25 cellular contexts compared by ENCODE assay signal in the genomic region with DNA sequence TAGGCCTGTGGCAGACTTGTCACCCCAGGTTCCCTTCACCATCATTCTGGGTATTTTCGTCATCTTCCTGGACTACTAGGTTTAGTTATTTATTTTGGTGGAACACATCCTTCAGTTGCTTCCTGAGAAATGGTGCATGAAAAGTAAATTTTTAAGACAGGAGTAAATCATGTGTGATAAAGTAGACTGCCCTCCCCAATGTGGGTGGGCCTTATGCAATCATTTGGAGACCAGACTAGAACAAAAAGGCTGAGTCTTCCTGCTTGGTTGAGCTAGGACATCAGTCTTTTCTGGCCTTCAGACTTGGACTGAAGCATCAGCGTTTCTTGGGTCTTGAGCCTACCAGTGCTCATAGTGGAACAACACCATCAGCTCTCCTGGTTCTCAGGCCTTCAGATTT. TPM values are rescaled to one million over a fixed set of nuclear protein-coding genes. Genes with fewer than 3 reads are reported as not detected.
DNase-seq lines count a peak whose midpoint lies in the region; ATAC-seq and TF ChIP-seq lines count a peak whose summit lies in the region.
"Had no signal": no experiment of that assay in that cellular context is flagged by ENCODE, and none has a peak within 500 bp of the region (broad histone marks: within the 10 kb centered on the region; RNA-seq: fewer than 3 reads in every experiment).

No MANE protein-coding gene starts in this region.

- dilution Hi-C loops in IMR-90 (cut with HindIII; ENCODE audit: low sequenced_read_pairs, unreplicated experiment): no loop called here

- peaks cover 88% of the 10 kb centered on the region for H3K36me3 ChIP-seq in CD4-positive, CD25-positive, alpha-beta regulatory T cell (ENCODE audit: control insufficient read depth, insufficient read depth, low read length)
- H3K36me3 ChIP-seq in IMR-90 (ENCODE audit: control insufficient read depth, insufficient read depth, low read length): peaks cover 11% of the 10 kb centered on the region; the same call in 1 of the 2 replicates
- H3K36me3 ChIP-seq: BE2C had no signal

- CTCF ChIA-PET in IMR-90 (lab: Yijun Ruan, JAX): interaction anchor here (0.6 kb wide), 1 partner anchor 133 kb away, joined by 6 read pairs; no protein-coding TSS in a partner anchor
- CTCF ChIA-PET in CD4-positive, alpha-beta T cell (lab: Charles Lee): interaction anchor here (1.0 kb wide), 1 partner anchor 23 kb away, joined by 4 read pairs; no protein-coding TSS in a partner anchor

- no peak overlapping the region for H3K14ac ChIP-seq in IMR-90 (replicated peaks; ENCODE audit: low read depth, low read length)

- H3K4me2 ChIP-seq in IMR-90 (ENCODE audit: low read depth, low read length): no peak overlapping the region
- H3K4me2 ChIP-seq: A549, GM23338 had no signal

- H2BK5ac ChIP-seq in IMR-90 (ENCODE audit: low read depth, low read length, poor library complexity, severe bottlenecking): no peak overlapping the region

- H3K9me1 ChIP-seq in IMR-90 (ENCODE audit: insufficient read depth, low read length): no peaks in the 10 kb centered on the region

- H2AK5ac ChIP-seq in IMR-90 (ENCODE audit: low read depth, low read length): 0 out of 2 replicates have a peak overlapping the region, but pooled peaks have one; percentile 5

- no peaks in the 10 kb centered on the region for H3K4me1 Mint-ChIP-seq in activated T-cell treated with anti-CD3 and anti-CD28 coated beads, Interleukin-2, amount 50 U/mL, for 72 hours (ENCODE audit: low read depth)
- H3K4me1 Mint-ChIP-seq in activated T-cell treated with anti-CD3 and anti-CD28 coated beads, Interleukin-2, amount 50 U/mL, for 24 hours (ENCODE audit: low read depth): no peaks in the 10 kb centered on the region
- H3K4me1 Mint-ChIP-seq in CD4-positive, CD25-positive, alpha-beta regulatory T cell: peaks cover 0 to 10% (median 0%) of the 10 kb centered on the region in 4 donors
- H3K4me1 Mint-ChIP-seq in CD4-positive, alpha-beta T cell (ENCODE audit: low read depth): no peaks in the 10 kb centered on the region
- H3K4me1 Mint-ChIP-seq: CD14-positive monocyte, GM23338 had no signal

- H3K18ac ChIP-seq in IMR-90 (ENCODE audit: low read depth, low read length): no peak overlapping the region

- H4K20me1 ChIP-seq in IMR-90 (ENCODE audit: insufficient read depth, low read length): no peaks in the 10 kb centered on the region
- H4K20me1 ChIP-seq: BLaER1 treated with 17β-estradiol and CSF1 and Interleukin-3, amounts not matched to agents 10 nM and 100 nM had no signal

- H4K8ac ChIP-seq in IMR-90 (ENCODE audit: low read depth in 2 of 2, low read length in 2 of 2): no peak overlapping the region

- peaks cover 2 to 13% of the 10 kb centered on the region in 2 donors for H3K36me3 Mint-ChIP-seq in activated T-cell treated with anti-CD3 and anti-CD28 coated beads, Interleukin-2, amount 50 U/mL, for 72 hours (ENCODE audit: insufficient read depth in 2 of 2)
- H3K36me3 Mint-ChIP-seq in activated T-cell treated with anti-CD3 and anti-CD28 coated beads, Interleukin-2, amount 50 U/mL, for 24 hours (ENCODE audit: low read depth): peaks cover 79% of the 10 kb centered on the region
- H3K36me3 Mint-ChIP-seq in CD4-positive, CD25-positive, alpha-beta regulatory T cell: peaks cover 70% of the 10 kb centered on the region
- peaks cover 93% of the 10 kb centered on the region for H3K36me3 Mint-ChIP-seq in CD4-positive, alpha-beta T cell (ENCODE audit: low read depth)
- H3K36me3 Mint-ChIP-seq: CD14-positive monocyte had no signal

- DNase-seq in activated T-cell treated with anti-CD3 and anti-CD28 coated beads, Interleukin-2, amount 50 U/mL, for 72 hours: no peak
- no peak for DNase-seq in activated T-cell treated with anti-CD3 and anti-CD28 coated beads, Interleukin-2, amount 50 U/mL, for 24 hours
- DNase-seq in CD4-positive, CD25-positive, alpha-beta regulatory T cell: no peak
- no peak for DNase-seq in IMR-90
- DNase-seq in kidney glomerular epithelial cell (lab: John Stamatoyannopoulos, UW): peak; percentile 66
- DNase-seq in iPS-NIHi7 (ENCODE audit: extremely low spot score): no peak
- DNase-seq in CD4-positive, alpha-beta T cell: no peak
- DNase-seq: 8988T; ACHN; AML-193; BE2C; Caco-2; CD8-positive, alpha-beta T cell; DMS 273 treated with DMSO at 0.1 percent for 48 hours; DMS79; EL; GDM1; H9 had no signal

- H3K4me3 ChIP-seq in CD4-positive, CD25-positive, alpha-beta regulatory T cell (ENCODE audit: low read depth, low read length): no peak overlapping the region
- H3K4me3 ChIP-seq in IMR-90 (ENCODE audit: insufficient read depth, low read depth, low read length): no peak overlapping the region
- H3K4me3 ChIP-seq: A549; BLaER1 treated with 17β-estradiol and CSF1 and Interleukin-3, amounts not matched to agents 10 nM and 100 nM; GM12878; GM23338 had no signal

- H3K4me1 ChIP-seq in CD4-positive, CD25-positive, alpha-beta regulatory T cell (ENCODE audit: control insufficient read depth, insufficient read depth, low read length, poor library complexity, severe bottlenecking): no peaks in the 10 kb centered on the region
- H3K4me1 ChIP-seq in IMR-90 (ENCODE audit: control insufficient read depth, insufficient read depth, low read length): no peaks in the 10 kb centered on the region
- H3K4me1 ChIP-seq: A549, BE2C, Caco-2 had no signal

- no peak for ATAC-seq in activated T-cell treated with anti-CD3 and anti-CD28 coated beads, Interleukin-2, amount 50 U/mL, for 72 hours (replicated peaks in 1 of 2)
- ATAC-seq in CD4-positive, CD25-positive, alpha-beta regulatory T cell (ENCODE audit: low read depth in 2 of 2): no peak
- no peak for ATAC-seq in IMR-90 (ENCODE audit: low read depth)
- no peak for ATAC-seq in CD4-positive, alpha-beta T cell (ENCODE audit: poor library complexity)
- ATAC-seq: A549; CD8-positive, alpha-beta T cell; GM12878; GM23338; HCT116 had no signal

- no peak for TF ChIP-seq RAD21 in IMR-90 (IDR thresholded peaks at IDR 0.05; ENCODE audit: low read length)

- H2AFZ ChIP-seq in IMR-90 (replicated peaks; ENCODE audit: low read length, poor library complexity): no peak overlapping the region
- H2AFZ ChIP-seq: GM23338 had no signal

- H3K56ac ChIP-seq in IMR-90 (ENCODE audit: extremely low read depth, insufficient read depth, low read length): no peak overlapping the region

- H4K5ac ChIP-seq in IMR-90 (ENCODE audit: low read depth, low read length): no peak overlapping the region

- POLR2A ChIA-PET in IMR-90 (lab: Charles Lee; ENCODE audit: unreplicated experiment): no interaction called here
- POLR2A ChIA-PET in CD4-positive, alpha-beta T cell (lab: Charles Lee): no interaction called here

- H2BK15ac ChIP-seq in IMR-90 (ENCODE audit: low read depth, low read length): no peak overlapping the region

- no peaks in the 10 kb centered on the region for H3K9me3 Mint-ChIP-seq in activated T-cell treated with anti-CD3 and anti-CD28 coated beads, Interleukin-2, amount 50 U/mL, for 72 hours
- no peaks in the 10 kb centered on the region for H3K9me3 Mint-ChIP-seq in activated T-cell treated with anti-CD3 and anti-CD28 coated beads, Interleukin-2, amount 50 U/mL, for 24 hours
- peaks cover 0 to 4% (median 0%) of the 10 kb centered on the region in 7 donors for H3K9me3 Mint-ChIP-seq in CD4-positive, CD25-positive, alpha-beta regulatory T cell
- no peaks in the 10 kb centered on the region for H3K9me3 Mint-ChIP-seq in CD4-positive, alpha-beta T cell
- H3K9me3 Mint-ChIP-seq: CD14-positive monocyte; CD8-positive, alpha-beta T cell; GM23338; H9 had no signal

- intact Hi-C loops in IMR-90 (cut with micrococcal nuclease): no loop called here
- intact Hi-C loops in CD4-positive, alpha-beta T cell (cut with DNase I, micrococcal nuclease): no loop called here

- H3K27me3 Mint-ChIP-seq in activated T-cell treated with anti-CD3 and anti-CD28 coated beads, Interleukin-2, amount 50 U/mL, for 72 hours (ENCODE audit: low read depth): no peaks in the 10 kb centered on the region
- no peaks in the 10 kb centered on the region for H3K27me3 Mint-ChIP-seq in activated T-cell treated with anti-CD3 and anti-CD28 coated beads, Interleukin-2, amount 50 U/mL, for 24 hours
- H3K27me3 Mint-ChIP-seq in CD4-positive, CD25-positive, alpha-beta regulatory T cell: no peaks in the 10 kb centered on the region
- H3K27me3 Mint-ChIP-seq in CD4-positive, alpha-beta T cell: no peaks in the 10 kb centered on the region

- no peak overlapping the region for H2BK20ac ChIP-seq in IMR-90 (ENCODE audit: low read depth, low read length)

- no TSS peak for BruUV-seq in IMR-90 (replicated peaks; lab: Mats Ljungman, UMichigan)

- no peak overlapping the region for H2AK9ac ChIP-seq in IMR-90 (replicated peaks; ENCODE audit: low read depth, low read length, poor library complexity)

- no peaks in the 10 kb centered on the region for H3K9me3 ChIP-seq in CD4-positive, CD25-positive, alpha-beta regulatory T cell (ENCODE audit: control insufficient read depth in 2 of 2, low read length in 2 of 2)
- no peaks in the 10 kb centered on the region for H3K9me3 ChIP-seq in IMR-90 (ENCODE audit: control insufficient read depth, insufficient read depth, low read length)
- H3K9me3 ChIP-seq in CD4-positive, alpha-beta T cell (ENCODE audit: control insufficient read depth, low read length): no peaks in the 10 kb centered on the region
- H3K9me3 ChIP-seq: A549; BE2C; BLaER1 treated with 17β-estradiol and CSF1 and Interleukin-3, amounts not matched to agents 10 nM and 100 nM; Caco-2 had no signal

- no peak overlapping the region for H3K4ac ChIP-seq in IMR-90 (ENCODE audit: low read depth, low read length)

- no peak for TF ChIP-seq CTCF in IMR-90 (conservative IDR thresholded peaks at IDR 0.05; ENCODE audit: low read depth, low read length)
- TF ChIP-seq CTCF in CD4-positive, alpha-beta T cell (IDR thresholded peaks at IDR 0.05): no peak

- H4K91ac ChIP-seq in IMR-90 (ENCODE audit: insufficient read depth, low read depth, low read length): no peak overlapping the region

- H3K9ac ChIP-seq in IMR-90 (ENCODE audit: low read depth, low read length): no peak overlapping the region
- H3K9ac ChIP-seq: BLaER1 treated with 17β-estradiol and CSF1 and Interleukin-3, amounts not matched to agents 10 nM and 100 nM had no signal

- H3K27ac ChIP-seq in CD4-positive, CD25-positive, alpha-beta regulatory T cell (ENCODE audit: insufficient read depth, low read length, poor library complexity, severe bottlenecking): no peak overlapping the region
- no peak overlapping the region for H3K27ac ChIP-seq in IMR-90 (ENCODE audit: insufficient read depth, low read length)
- no peak overlapping the region for H3K27ac ChIP-seq in CD4-positive, alpha-beta T cell (ENCODE audit: low read depth, low read length)
- H3K27ac ChIP-seq: A549; BLaER1 treated with 17β-estradiol and CSF1 and Interleukin-3, amounts not matched to agents 10 nM and 100 nM had no signal

- TF ChIP-seq POLR2A in IMR-90 (IDR thresholded peaks at IDR 0.05; ENCODE audit: low read depth, low read length): no peak

- peak overlapping the region; percentile 22 for H3K27ac Mint-ChIP-seq in activated T-cell treated with anti-CD3 and anti-CD28 coated beads, Interleukin-2, amount 50 U/mL, for 72 hours
- H3K27ac Mint-ChIP-seq in activated T-cell treated with anti-CD3 and anti-CD28 coated beads, Interleukin-2, amount 50 U/mL, for 24 hours: no peak overlapping the region
- peak overlapping the region in 2 of 3 donors; percentile 14 to 27 for H3K27ac Mint-ChIP-seq in CD4-positive, CD25-positive, alpha-beta regulatory T cell
- H3K27ac Mint-ChIP-seq in CD4-positive, alpha-beta T cell: no peak overlapping the region
- H3K27ac Mint-ChIP-seq: CD14-positive monocyte; CD8-positive, alpha-beta T cell; GM23338; H9 had no signal

- no peaks in the 10 kb centered on the region for H3K79me1 ChIP-seq in IMR-90 (ENCODE audit: low read depth in 1 of 2, low read length in 2 of 2)

- no peak overlapping the region for H3K4me3 Mint-ChIP-seq in activated T-cell treated with anti-CD3 and anti-CD28 coated beads, Interleukin-2, amount 50 U/mL, for 72 hours
- no peak overlapping the region for H3K4me3 Mint-ChIP-seq in activated T-cell treated with anti-CD3 and anti-CD28 coated beads, Interleukin-2, amount 50 U/mL, for 24 hours
- H3K4me3 Mint-ChIP-seq in CD4-positive, CD25-positive, alpha-beta regulatory T cell: no peak overlapping the region
- no peak overlapping the region for H3K4me3 Mint-ChIP-seq in CD4-positive, alpha-beta T cell
- H3K4me3 Mint-ChIP-seq: CD14-positive monocyte; CD8-positive, alpha-beta T cell; GM23338; H9 had no signal

- H3K27me3 ChIP-seq in CD4-positive, CD25-positive, alpha-beta regulatory T cell (ENCODE audit: control insufficient read depth, insufficient read depth, low read length): no peaks in the 10 kb centered on the region
- no peaks in the 10 kb centered on the region for H3K27me3 ChIP-seq in IMR-90 (ENCODE audit: control insufficient read depth, insufficient read depth, low read length)
- H3K27me3 ChIP-seq in CD4-positive, alpha-beta T cell (ENCODE audit: control insufficient read depth, insufficient read depth, low read length): no peaks in the 10 kb centered on the region
- H3K27me3 ChIP-seq: BE2C; BLaER1 treated with 17β-estradiol and CSF1 and Interleukin-3, amounts not matched to agents 10 nM and 100 nM had no signal

- H2BK120ac ChIP-seq in IMR-90 (ENCODE audit: low read depth, low read length): no peak overlapping the region

- no peak overlapping the region for H3K23ac ChIP-seq in IMR-90 (ENCODE audit: low read depth, low read length)

- in situ Hi-C loops in IMR-90 (cut with MboI; ENCODE audit: low sequenced_read_pairs): no loop called here

- WGBS in IMR-90 (ENCODE audit: extremely low coverage in 2 of 2, insufficient read length in 1 of 2), 2 experiments: no CpG with 5 or more reads among the region's 2 CpGs

RNA-seq across cellular contexts. Expression of a gene that starts 50.7 kb away (rescaled TPM):
- not detected for total RNA-seq in activated T-cell treated with anti-CD3 and anti-CD28 coated beads, Interleukin-2, amount 50 U/mL, for 72 hours
- total RNA-seq in CD4-positive, CD25-positive, alpha-beta regulatory T cell: not detected
- polyA plus RNA-seq in CD4-positive, CD25-positive, alpha-beta regulatory T cell: not detected
- total RNA-seq in IMR-90 (2012; rRNA removed): not detected in 2 replicates
- polyA plus RNA-seq in IMR-90 (2012; rRNA removed): not detected in 2 replicates
- polyA plus RNA-seq in IMR-90 (2012; cell fraction: cytosol; rRNA removed): not detected in 2 replicates
- polyA plus RNA-seq in IMR-90 (2012; cell fraction: nucleus; rRNA removed; ENCODE audit: low replicate concordance): not detected in 2 replicates
- not detected for total RNA-seq in CD4-positive, alpha-beta T cell
- total RNA-seq: CD8-positive, alpha-beta T cell; GM23338; H4; H9 had no signal
- polyA plus RNA-seq: A549, CD14-positive monocyte, GM23338 had no signal

Comparison
In these comparisons a context has a peak if more than half of its experiments do, and no peak if none do; other contexts are left out.
1. H3K27ac Mint-ChIP-seq: peak in activated T-cell treated with anti-CD3 and anti-CD28 coated beads, Interleukin-2, amount 50 U/mL, for 72 hours (single experiment) and CD4-positive, CD25-positive, alpha-beta regulatory T cell (2 of 3); none in activated T-cell treated with anti-CD3 and anti-CD28 coated beads, Interleukin-2, amount 50 U/mL, for 24 hours (single experiment) and CD4-positive, alpha-beta T cell (single experiment).